In the genomic region with DNA sequence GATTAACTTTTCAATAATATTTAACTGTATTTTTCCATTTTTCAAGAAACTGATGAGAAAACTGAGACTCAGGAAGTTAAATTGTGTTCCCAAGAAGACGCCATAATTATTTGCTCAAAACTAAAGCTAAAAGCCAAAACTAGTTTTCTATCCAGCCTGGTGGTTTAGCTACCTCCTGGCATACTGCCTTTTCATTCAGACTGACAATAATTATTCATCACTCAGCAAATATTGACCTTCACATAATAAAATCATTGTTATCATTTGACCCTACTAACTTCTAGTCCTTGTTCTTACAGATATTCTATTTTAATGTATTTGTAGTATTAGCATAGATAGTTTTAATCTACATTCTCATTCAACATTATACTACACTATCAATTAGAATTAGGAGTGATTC, we compare ENCODE assay signal across 14 cellular contexts.
DNase-seq lines count a peak whose midpoint lies in the region; ATAC-seq, FAIRE-seq and TF ChIP-seq lines count a peak whose summit lies in the region.
"Had no signal": no experiment of that assay in that cellular context is flagged by ENCODE, and none has a peak within 500 bp of the region (broad histone marks: within the 10 kb centered on the region; RNA-seq: fewer than 3 reads in every experiment).

No MANE protein-coding gene starts in this region.

- TF ChIP-seq EP300 in HepG2 (IDR thresholded peaks at IDR 0.05; ENCODE audit: low read depth in 2 of 2, low read length in 2 of 2) = no peak
- TF ChIP-seq EP300 in HepG2 (CRISPR knock-in tag; IDR thresholded peaks at IDR 0.05; ENCODE audit: borderline replicate concordance) = no peak

- no peak for DNase-seq in HepG2 (ENCODE audit: low spot score)
- DNase-seq in right lobe of liver = no peak
- DNase-seq in OCI-M1 (lab: John Stamatoyannopoulos, UW) = peak; percentile 51
- DNase-seq in mammary epithelial cell = peak; percentile 12
- no peak for DNase-seq in smooth muscle cell (lab: John Stamatoyannopoulos, UW; ENCODE audit: unreplicated experiment)
- no peak for DNase-seq in NCI-H1436 (lab: John Stamatoyannopoulos, UW)
- no peak for DNase-seq in activated T-cell treated with anti-CD3 and anti-CD28 coated beads, Interleukin-2, amount 50 U/mL, for 48 hours
- DNase-seq: H7, NCI-H1417 treated with DMSO at 0.1 percent for 48 hours, NCI-H2081 treated with DMSO at 0.1 percent for 48 hours, NCI-H524, SJCRH30 had no signal

- H3K36me3 ChIP-seq in HepG2 (replicated peaks in 1 of 2; ENCODE audit: control insufficient read depth in 1 of 2, insufficient read depth in 2 of 2, low read length in 2 of 2) (no peaks in the 10 kb centered on the region), right lobe of liver (no peaks in the 10 kb centered on the region), mammary epithelial cell (ENCODE audit: insufficient read depth, low read length) (no peaks in the 10 kb centered on the region), smooth muscle cell (ENCODE audit: low read depth) (no peaks in the 10 kb centered on the region)
- H3K36me3 ChIP-seq: SJCRH30 had no signal

- 80% methylated on average over 1 of the region's 1 CpG for WGBS in HepG2 (ENCODE audit: low lambda C conversion rate)
- WGBS in right lobe of liver (ENCODE audit: insufficient coverage, low coverage, low lambda C conversion rate, missing lambda C conversion rate) = 87% methylated on average over 1 of the region's 1 CpG
- 21% methylated on average over 1 of the region's 1 CpG for WGBS in mammary epithelial cell (ENCODE audit: low coverage, missing lambda C conversion rate)
- WGBS in smooth muscle cell (ENCODE audit: low lambda C conversion rate) = 95% methylated on average over 1 of the region's 1 CpG

- H4K20me1 ChIP-seq in HepG2 (ENCODE audit: insufficient read depth, low read length) (no peaks in the 10 kb centered on the region), mammary epithelial cell (ENCODE audit: insufficient read depth, low read length) (no peaks in the 10 kb centered on the region), smooth muscle cell (ENCODE audit: low read depth) (no peaks in the 10 kb centered on the region)

- H2AFZ ChIP-seq in HepG2 (ENCODE audit: low read length) = no peak overlapping the region
- no peak overlapping the region for H2AFZ ChIP-seq in mammary epithelial cell (ENCODE audit: low read depth, low read length)
- H2AFZ ChIP-seq in smooth muscle cell (ENCODE audit: low read depth) = no peak overlapping the region

- H3K4me2 ChIP-seq in HepG2 (ENCODE audit: low read depth, low read length) = no peak overlapping the region
- H3K4me2 ChIP-seq in mammary epithelial cell (ENCODE audit: insufficient read depth, low read depth, low read length) = peak overlapping the region; percentile 62
- H3K4me2 ChIP-seq in smooth muscle cell = peak overlapping the region; percentile 62

- TF ChIP-seq CTCF in HepG2 (CRISPR knock-in tag; IDR thresholded peaks at IDR 0.05) (no peak), right lobe of liver (IDR thresholded peaks at IDR 0.05) (no peak), mammary epithelial cell (conservative IDR thresholded peaks at IDR 0.05 in 1 of 2, IDR thresholded peaks at IDR 0.05 in 1 of 2; ENCODE audit: extremely low read depth in 1 of 2, insufficient read depth in 1 of 2, low read depth in 1 of 2, low read length in 2 of 2) (no peak), smooth muscle cell (IDR thresholded peaks at IDR 0.05; ENCODE audit: borderline replicate concordance, insufficient read depth, poor library complexity, severe bottlenecking) (no peak)

- BruUV-seq in HepG2 (replicated peaks; lab: Mats Ljungman, UMichigan) (no TSS peak), mammary epithelial cell (replicated peaks; lab: Mats Ljungman, UMichigan) (no TSS peak)

- CTCF ChIA-PET in HepG2 (lab: Yijun Ruan, JAX; ENCODE audit: low intra/inter-chr PET ratio, low total read pairs) = no interaction called here
- CTCF ChIA-PET in mammary epithelial cell (lab: Charles Lee; ENCODE audit: low non-redundant PET) = no interaction called here

- in situ Hi-C loops in HepG2 (cut with HindIII; ENCODE audit: extremely low pct_ligation_motif_present, low pct_unique_long_range_greater_than_20kb) = no loop called here
- in situ Hi-C loops in mammary epithelial cell (cut with MboI; ENCODE audit: low sequenced_read_pairs in 2 of 2) = no loop called here

- H3K9me3 ChIP-seq in HepG2 (ENCODE audit: low read length) (no peaks in the 10 kb centered on the region), right lobe of liver (no peaks in the 10 kb centered on the region), mammary epithelial cell (replicated peaks; ENCODE audit: insufficient read depth, low read length) (no peaks in the 10 kb centered on the region), smooth muscle cell (replicated peaks; ENCODE audit: low read depth) (no peaks in the 10 kb centered on the region)
- H3K9me3 ChIP-seq: SJCRH30 had no signal

- dilution Hi-C loops in mammary epithelial cell (cut with HindIII; ENCODE audit: low sequenced_read_pairs) = no loop called here

- no peaks in the 10 kb centered on the region for H3K4me1 ChIP-seq in HepG2 (ENCODE audit: insufficient read depth, low read length)
- no peaks in the 10 kb centered on the region for H3K4me1 ChIP-seq in right lobe of liver
- peaks cover 56% of the 10 kb centered on the region for H3K4me1 ChIP-seq in mammary epithelial cell (ENCODE audit: insufficient read depth, low read length)
- no peaks in the 10 kb centered on the region for H3K4me1 ChIP-seq in smooth muscle cell (ENCODE audit: low read depth)
- H3K4me1 ChIP-seq: SJCRH30 had no signal

- intact Hi-C loops in HepG2 (cut with micrococcal nuclease; ENCODE audit: unreplicated experiment) (no loop called here), right lobe of liver (cut with DNase I) (no loop called here), mammary epithelial cell (cut with micrococcal nuclease) (loop anchor here (1.0 to 5.0 kb wide), 2 partner anchors 38 to 135 kb away; no protein-coding TSS in a partner anchor)

- H3K27ac ChIP-seq in HepG2 (ENCODE audit: extremely low read length, insufficient read depth, low read length) (no peak overlapping the region), right lobe of liver (no peak overlapping the region), mammary epithelial cell (ENCODE audit: insufficient read depth, low read depth, low read length) (peak overlapping the region; percentile 40), smooth muscle cell (ENCODE audit: low read depth) (peak overlapping the region; percentile 58)
- H3K27ac ChIP-seq: SJCRH30 had no signal

- POLR2A ChIA-PET in HepG2 (lab: Yijun Ruan, JAX) = no interaction called here

- no peak for TF ChIP-seq RAD21 in HepG2 (CRISPR knock-in tag; IDR thresholded peaks at IDR 0.05)

- H3K9ac ChIP-seq in HepG2 (ENCODE audit: insufficient read depth, low read depth, low read length) (no peak overlapping the region), mammary epithelial cell (ENCODE audit: insufficient read depth, low read length) (no peak overlapping the region), smooth muscle cell (ENCODE audit: low read depth) (no peak overlapping the region)

- no peak for FAIRE-seq in HepG2 (lab: Jason Lieb, UNC)
- FAIRE-seq: D721Med had no signal

- no peaks in the 10 kb centered on the region for H3K79me2 ChIP-seq in HepG2 (ENCODE audit: insufficient read depth, low read length)
- H3K79me2 ChIP-seq in mammary epithelial cell (ENCODE audit: insufficient read depth, low read length) = no peaks in the 10 kb centered on the region
- H3K79me2 ChIP-seq in smooth muscle cell (ENCODE audit: low read depth) = no peaks in the 10 kb centered on the region

- H3K27me3 ChIP-seq in HepG2 (ENCODE audit: control insufficient read depth in 1 of 2, insufficient read depth in 2 of 2, low read length in 2 of 2) = no peaks in the 10 kb centered on the region
- H3K27me3 ChIP-seq in right lobe of liver = no peaks in the 10 kb centered on the region
- H3K27me3 ChIP-seq in mammary epithelial cell (ENCODE audit: insufficient read depth, low read length) = no peaks in the 10 kb centered on the region
- no peaks in the 10 kb centered on the region for H3K27me3 ChIP-seq in smooth muscle cell (ENCODE audit: low read depth)
- H3K27me3 ChIP-seq: SJCRH30 had no signal

- TF ChIP-seq POLR2A in HepG2 (IDR thresholded peaks at IDR 0.05; ENCODE audit: insufficient read depth in 1 of 2, low read depth in 2 of 2, low read length in 2 of 2) = no peak
- TF ChIP-seq POLR2A in right lobe of liver (IDR thresholded peaks at IDR 0.05) = no peak

- H3K4me3 ChIP-seq in HepG2 (replicated peaks in 1 of 3; ENCODE audit: insufficient read depth in 1 of 3, low read depth in 2 of 3, low read length in 3 of 3) = no peak overlapping the region
- H3K4me3 ChIP-seq in right lobe of liver = no peak overlapping the region
- no peak overlapping the region for H3K4me3 ChIP-seq in mammary epithelial cell (replicated peaks in 1 of 3; ENCODE audit: insufficient read depth in 1 of 3, low read depth in 2 of 3, low read length in 3 of 3)
- no peak overlapping the region for H3K4me3 ChIP-seq in smooth muscle cell
- H3K4me3 ChIP-seq: SJCRH30 had no signal

- no peaks in the 10 kb centered on the region for H3F3A ChIP-seq in smooth muscle cell (ENCODE audit: low read depth)

- no peak for ATAC-seq in HepG2
- no peak for ATAC-seq in right lobe of liver
- ATAC-seq in GM18511 (IDR thresholded peaks at IDR 0.05; ENCODE audit: unreplicated experiment) = no peak

TF ChIP-seq in HepG2, 621 proteins besides CTCF, POLR2A, EP300 and RAD21:
- TF ChIP-seq ZNF326 (CRISPR knock-in tag; IDR thresholded peaks at IDR 0.05; ENCODE audit: borderline replicate concordance) (no peak), ZNF883 (CRISPR knock-in tag; IDR thresholded peaks at IDR 0.05; ENCODE audit: not compliant biosample characterization) (no peak), DNMT3B (CRISPR knock-in tag; conservative IDR thresholded peaks at IDR 0.05) (no peak), MAFF (IDR thresholded peaks at IDR 0.05; ENCODE audit: low read depth, low read length) (peak; percentile 54), MAFK (conservative IDR thresholded peaks at IDR 0.05 in 1 of 2, IDR thresholded peaks at IDR 0.05 in 1 of 2; ENCODE audit: low read length in 2 of 2) (peak; percentile 25 to 48; a peak in 1 of 4 replicates), STAT5B (CRISPR knock-in tag; IDR thresholded peaks at IDR 0.05) (no peak)
- TF ChIP-seq, protein P1, sequence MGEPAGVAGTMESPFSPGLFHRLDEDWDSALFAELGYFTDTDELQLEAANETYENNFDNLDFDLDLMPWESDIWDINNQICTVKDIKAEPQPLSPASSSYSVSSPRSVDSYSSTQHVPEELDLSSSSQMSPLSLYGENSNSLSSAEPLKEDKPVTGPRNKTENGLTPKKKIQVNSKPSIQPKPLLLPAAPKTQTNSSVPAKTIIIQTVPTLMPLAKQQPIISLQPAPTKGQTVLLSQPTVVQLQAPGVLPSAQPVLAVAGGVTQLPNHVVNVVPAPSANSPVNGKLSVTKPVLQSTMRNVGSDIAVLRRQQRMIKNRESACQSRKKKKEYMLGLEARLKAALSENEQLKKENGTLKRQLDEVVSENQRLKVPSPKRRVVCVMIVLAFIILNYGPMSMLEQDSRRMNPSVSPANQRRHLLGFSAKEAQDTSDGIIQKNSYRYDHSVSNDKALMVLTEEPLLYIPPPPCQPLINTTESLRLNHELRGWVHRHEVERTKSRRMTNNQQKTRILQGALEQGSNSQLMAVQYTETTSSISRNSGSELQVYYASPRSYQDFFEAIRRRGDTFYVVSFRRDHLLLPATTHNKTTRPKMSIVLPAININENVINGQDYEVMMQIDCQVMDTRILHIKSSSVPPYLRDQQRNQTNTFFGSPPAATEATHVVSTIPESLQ (CRISPR knock-in tag; conservative IDR thresholded peaks at IDR 0.05) = no peak

Comparison
In these comparisons a context has a peak if more than half of its experiments do, and no peak if none do; other contexts are left out.
1. DNase-seq: peak in OCI-M1 (single experiment) and mammary epithelial cell (single experiment); none in HepG2 (single experiment), right lobe of liver (0 of 3), smooth muscle cell (single experiment), NCI-H1436 (single experiment) and activated T-cell treated with anti-CD3 and anti-CD28 coated beads, Interleukin-2, amount 50 U/mL, for 48 hours (0 of 2).
2. H3K27ac ChIP-seq: peak in mammary epithelial cell (single experiment) and smooth muscle cell (single experiment); none in HepG2 (single experiment) and right lobe of liver (0 of 3).